18 cellular contexts compared by ENCODE assay signal in genomic region chr13:62747152-62747551, GRCh38.
A peak's percentile ranks its signal among the peaks of the same experiment; 100 is the strongest.
DNase-seq lines count a peak whose midpoint lies in the region; FAIRE-seq and TF ChIP-seq lines count a peak whose summit lies in the region.
"Had no signal": no experiment of that assay in that cellular context is flagged by ENCODE, and none has a peak within 500 bp of the region (broad histone marks: within the 10 kb centered on the region; RNA-seq: fewer than 3 reads in every experiment).

No MANE protein-coding gene starts in this region.

- H3K27me3 ChIP-seq in neuron (ENCODE audit: insufficient read depth, low read length) (no peaks in the 10 kb centered on the region), small intestine (ENCODE audit: control insufficient read depth in 2 of 2, insufficient read depth in 2 of 2, low read length in 2 of 2) (no peaks in the 10 kb centered on the region)
- H3K27me3 ChIP-seq: Peyer's patch had no signal

- H3K9me3 ChIP-seq in neuron (ENCODE audit: low read length) (no peaks in the 10 kb centered on the region), small intestine (ENCODE audit: control insufficient read depth, low read depth) (no peaks in the 10 kb centered on the region)
- H3K9me3 ChIP-seq: Peyer's patch had no signal

- H3K36me3 ChIP-seq in neuron (ENCODE audit: insufficient read depth, low read length) (no peaks in the 10 kb centered on the region), small intestine (ENCODE audit: control insufficient read depth in 2 of 2, insufficient read depth in 2 of 2, low read length in 2 of 2) (no peaks in the 10 kb centered on the region)
- H3K36me3 ChIP-seq: Peyer's patch had no signal

- 87 to 89% (median 87%) methylated on average over 2 of the region's 2 CpGs for WGBS in small intestine, 3 donors

- no peak for TF ChIP-seq CTCF in astrocyte of the spinal cord (IDR thresholded peaks at IDR 0.05; ENCODE audit: low read depth, low read length)

- in situ Hi-C loops in astrocyte of the spinal cord (cut with HindIII; ENCODE audit: low sequenced_read_pairs) = no loop called here

- H3K4me3 ChIP-seq in astrocyte of the spinal cord (ENCODE audit: low read depth, low read length) (no peak overlapping the region), neuron (ENCODE audit: low read length) (no peak overlapping the region), small intestine (ENCODE audit: low read depth in 1 of 2, low read length in 2 of 2) (no peak overlapping the region)
- H3K4me3 ChIP-seq: Peyer's patch had no signal

- DNase-seq in ELR (ENCODE audit: low read depth) (peak; percentile 68), NCI-H226 (peak; percentile 71), astrocyte of the spinal cord (ENCODE audit: low read depth, low spot score) (peak; percentile 4), small intestine (no peak), anterior cingulate cortex (lab: John Stamatoyannopoulos, UW) (no peak), HPDE6-E6E7 (ENCODE audit: extremely low spot score) (no peak)
- DNase-seq: CD4-positive, alpha-beta T cell; GDM1; KG1; NCI-H1048; NCI-H1436 treated with DMSO at 0.1 percent for 48 hours; NCI-H2081; NCI-H510A treated with DMSO at 0.1 percent for 48 hours; NCI-H82; Peyer's patch; SHP77 treated with DMSO at 0.1 percent for 48 hours had no signal

- no peak for FAIRE-seq in small intestine (lab: Jason Lieb, UNC)

- H3K4me1 ChIP-seq in neuron (ENCODE audit: insufficient read depth, low read length) (no peaks in the 10 kb centered on the region), small intestine (ENCODE audit: control insufficient read depth in 2 of 2, insufficient read depth in 1 of 2, low read depth in 1 of 2, low read length in 1 of 2) (no peaks in the 10 kb centered on the region)
- H3K4me1 ChIP-seq: Peyer's patch had no signal

- H2AFZ ChIP-seq in neuron (ENCODE audit: low read depth, low read length) = peak overlapping the region; percentile 9

- no peak overlapping the region for H3K27ac ChIP-seq in small intestine (ENCODE audit: low read depth in 1 of 2, low read length in 1 of 2)
- H3K27ac ChIP-seq: HL-60, Peyer's patch had no signal

Comparison
In these comparisons a context has a peak if more than half of its experiments do, and no peak if none do; other contexts are left out.
1. DNase-seq: peak in ELR (single experiment), NCI-H226 (single experiment) and astrocyte of the spinal cord (single experiment); none in small intestine (single experiment), anterior cingulate cortex (0 of 58) and HPDE6-E6E7 (single experiment).